11 cellular contexts compared by ENCODE assay signal in the genomic region with DNA sequence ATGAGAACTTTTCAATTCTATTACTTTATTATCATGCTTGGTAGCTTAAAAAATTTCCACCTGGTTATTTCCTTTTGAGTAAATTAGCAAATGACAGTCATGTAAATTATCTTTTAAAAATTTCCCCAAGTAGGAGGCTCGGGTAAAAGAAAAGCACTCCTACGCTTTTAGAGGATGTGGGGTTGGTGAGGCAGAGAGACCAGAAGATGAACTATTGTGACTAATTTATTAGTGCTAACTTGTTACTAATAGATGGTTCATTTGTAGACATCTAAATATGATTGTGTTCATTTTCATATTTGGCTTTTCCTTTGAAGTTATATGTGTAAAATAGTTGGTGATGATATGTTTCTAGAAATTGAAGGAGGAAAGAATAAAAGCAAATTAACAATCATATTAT. TPM values are rescaled to one million over a fixed set of nuclear protein-coding genes. Genes with fewer than 3 reads are reported as not detected.
DNase-seq lines count a peak whose midpoint lies in the region; ATAC-seq and FAIRE-seq lines count a peak whose summit lies in the region.
"Had no signal": no experiment of that assay in that cellular context is flagged by ENCODE, and none has a peak within 500 bp of the region (broad histone marks: within the 10 kb centered on the region; RNA-seq: fewer than 3 reads in every experiment).

No MANE protein-coding gene starts in this region.

- ATAC-seq in GM19372 (IDR thresholded peaks at IDR 0.05; ENCODE audit: low read depth, unreplicated experiment), result peak; percentile 68
- peak; percentile 69 for ATAC-seq in HG02973 (IDR thresholded peaks at IDR 0.05; ENCODE audit: unreplicated experiment)
- ATAC-seq in activated naive CD4-positive, alpha-beta T cell treated with anti-CD3 and anti-CD28 coated beads, Interleukin-2, amount 50 U/mL, for 72 hours, result peak; percentile 78 to 81
- ATAC-seq: left cardiac atrium, sciatic nerve had no signal

- DNase-seq in GM18507 (ENCODE audit: extremely low spot score, insufficient read length, low read depth) (peak; percentile 17), immature natural killer cell (no peak), KBM-7 (no peak), NCI-H510A treated with DMSO at 0.1 percent for 48 hours (lab: John Stamatoyannopoulos, UW) (no peak), urothelium cell line (ENCODE audit: low spot score) (no peak)
- no peak for DNase-seq in activated naive CD4-positive, alpha-beta T cell treated with anti-CD3 and anti-CD28 coated beads, Interleukin-2, amount 50 U/mL, for 72 hours (ENCODE audit: low spot score in 2 of 2)
- DNase-seq: activated naive CD8-positive, alpha-beta T cell treated with anti-CD3 and anti-CD28 coated beads, Interleukin-2, amount 10 ng/mL, durations not matched to agents 7 days and 5 days; left cardiac atrium had no signal

- H3K36me3 Mint-ChIP-seq in activated naive CD4-positive, alpha-beta T cell treated with anti-CD3 and anti-CD28 coated beads, Interleukin-2, amount 50 U/mL, for 72 hours, result peaks cover 3 to 50% of the 10 kb centered on the region in 2 donors
- H3K36me3 Mint-ChIP-seq in immature natural killer cell, result peaks cover 0 to 1% (median under 1%) of the 10 kb centered on the region in 3 donors

- in situ Hi-C loops in KBM-7 (cut with MboI; ENCODE audit: low pct_unique_long_range_greater_than_20kb, low sequenced_read_pairs), result no loop called here

- H3K4me1 Mint-ChIP-seq in immature natural killer cell, result peaks cover 65 to 84% of the 10 kb centered on the region in 2 donors

- H3K27ac Mint-ChIP-seq in activated naive CD4-positive, alpha-beta T cell treated with anti-CD3 and anti-CD28 coated beads, Interleukin-2, amount 50 U/mL, for 72 hours, result peak overlapping the region; percentile 80 to 98
- peak overlapping the region in 1 of 6 donors; percentile 53 for H3K27ac Mint-ChIP-seq in immature natural killer cell

- no peaks in the 10 kb centered on the region for H3K27me3 Mint-ChIP-seq in immature natural killer cell (ENCODE audit: low read depth in 3 of 3)
- H3K27me3 Mint-ChIP-seq: activated naive CD8-positive, alpha-beta T cell treated with anti-CD3 and anti-CD28 coated beads, Interleukin-2, amount 10 ng/mL, durations not matched to agents 7 days and 5 days had no signal

- H3K9me3 Mint-ChIP-seq in activated naive CD4-positive, alpha-beta T cell treated with anti-CD3 and anti-CD28 coated beads, Interleukin-2, amount 50 U/mL, for 72 hours, result no peaks in the 10 kb centered on the region
- H3K9me3 Mint-ChIP-seq in immature natural killer cell, result no peaks in the 10 kb centered on the region
- H3K9me3 Mint-ChIP-seq: activated naive CD8-positive, alpha-beta T cell treated with anti-CD3 and anti-CD28 coated beads, Interleukin-2, amount 10 ng/mL, durations not matched to agents 7 days and 5 days had no signal

- H3K4me3 Mint-ChIP-seq in immature natural killer cell, result peak overlapping the region in 1 of 5 donors; percentile 14
- H3K4me3 Mint-ChIP-seq: activated naive CD8-positive, alpha-beta T cell treated with anti-CD3 and anti-CD28 coated beads, Interleukin-2, amount 10 ng/mL, durations not matched to agents 7 days and 5 days had no signal

- FAIRE-seq in GM18507 (lab: Jason Lieb, UNC), result peak; percentile 78
- no peak for FAIRE-seq in urothelium cell line (lab: Jason Lieb, UNC)

RNA-seq across cellular contexts. Expression of gene ZNF292, which starts 27.0 kb away (rescaled TPM):
- 10 to 100 TPM; 57.0 to 100.0 TPM for total RNA-seq in activated naive CD4-positive, alpha-beta T cell treated with anti-CD3 and anti-CD28 coated beads, Interleukin-2, amount 50 U/mL, for 72 hours
- 10 to 100 TPM in 2 of 3 donors, 1 to 10 TPM in 1; 10.0 to 29.8 (median 11.8) TPM for polyA plus RNA-seq in immature natural killer cell
